In genomic region chr12:32496946-32497345, GRCh38 we compare ENCODE assay signal across 1 cellular context.
TF ChIP-seq lines count a peak whose summit lies in the region.

No MANE protein-coding gene starts in this region.

TF ChIP-seq in GM23338, 12 proteins besides CTCF, POLR2A, EP300 and RAD21 (continued from another document):
- TF ChIP-seq, protein P1, sequence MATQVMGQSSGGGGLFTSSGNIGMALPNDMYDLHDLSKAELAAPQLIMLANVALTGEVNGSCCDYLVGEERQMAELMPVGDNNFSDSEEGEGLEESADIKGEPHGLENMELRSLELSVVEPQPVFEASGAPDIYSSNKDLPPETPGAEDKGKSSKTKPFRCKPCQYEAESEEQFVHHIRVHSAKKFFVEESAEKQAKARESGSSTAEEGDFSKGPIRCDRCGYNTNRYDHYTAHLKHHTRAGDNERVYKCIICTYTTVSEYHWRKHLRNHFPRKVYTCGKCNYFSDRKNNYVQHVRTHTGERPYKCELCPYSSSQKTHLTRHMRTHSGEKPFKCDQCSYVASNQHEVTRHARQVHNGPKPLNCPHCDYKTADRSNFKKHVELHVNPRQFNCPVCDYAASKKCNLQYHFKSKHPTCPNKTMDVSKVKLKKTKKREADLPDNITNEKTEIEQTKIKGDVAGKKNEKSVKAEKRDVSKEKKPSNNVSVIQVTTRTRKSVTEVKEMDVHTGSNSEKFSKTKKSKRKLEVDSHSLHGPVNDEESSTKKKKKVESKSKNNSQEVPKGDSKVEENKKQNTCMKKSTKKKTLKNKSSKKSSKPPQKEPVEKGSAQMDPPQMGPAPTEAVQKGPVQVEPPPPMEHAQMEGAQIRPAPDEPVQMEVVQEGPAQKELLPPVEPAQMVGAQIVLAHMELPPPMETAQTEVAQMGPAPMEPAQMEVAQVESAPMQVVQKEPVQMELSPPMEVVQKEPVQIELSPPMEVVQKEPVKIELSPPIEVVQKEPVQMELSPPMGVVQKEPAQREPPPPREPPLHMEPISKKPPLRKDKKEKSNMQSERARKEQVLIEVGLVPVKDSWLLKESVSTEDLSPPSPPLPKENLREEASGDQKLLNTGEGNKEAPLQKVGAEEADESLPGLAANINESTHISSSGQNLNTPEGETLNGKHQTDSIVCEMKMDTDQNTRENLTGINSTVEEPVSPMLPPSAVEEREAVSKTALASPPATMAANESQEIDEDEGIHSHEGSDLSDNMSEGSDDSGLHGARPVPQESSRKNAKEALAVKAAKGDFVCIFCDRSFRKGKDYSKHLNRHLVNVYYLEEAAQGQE (IDR thresholded peaks at IDR 0.05; ENCODE audit: unreplicated experiment), result no peak
- TF ChIP-seq EZH2 (IDR thresholded peaks at IDR 0.05; ENCODE audit: low read depth, unreplicated experiment), result no peak
- no peak for TF ChIP-seq ZNF331 (CRISPR knock-in tag; IDR thresholded peaks at IDR 0.05; ENCODE audit: low read depth)
- TF ChIP-seq CREB1 (CRISPR knock-in tag; IDR thresholded peaks at IDR 0.05; ENCODE audit: low read depth), result no peak
- TF ChIP-seq, protein P2, sequence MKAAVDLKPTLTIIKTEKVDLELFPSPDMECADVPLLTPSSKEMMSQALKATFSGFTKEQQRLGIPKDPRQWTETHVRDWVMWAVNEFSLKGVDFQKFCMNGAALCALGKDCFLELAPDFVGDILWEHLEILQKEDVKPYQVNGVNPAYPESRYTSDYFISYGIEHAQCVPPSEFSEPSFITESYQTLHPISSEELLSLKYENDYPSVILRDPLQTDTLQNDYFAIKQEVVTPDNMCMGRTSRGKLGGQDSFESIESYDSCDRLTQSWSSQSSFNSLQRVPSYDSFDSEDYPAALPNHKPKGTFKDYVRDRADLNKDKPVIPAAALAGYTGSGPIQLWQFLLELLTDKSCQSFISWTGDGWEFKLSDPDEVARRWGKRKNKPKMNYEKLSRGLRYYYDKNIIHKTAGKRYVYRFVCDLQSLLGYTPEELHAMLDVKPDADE (IDR thresholded peaks at IDR 0.05), result no peak
- TF ChIP-seq POLR2AphosphoS5 (IDR thresholded peaks at IDR 0.05; ENCODE audit: low read depth), result no peak
